Comparison of ENCODE assay signal across 1 cellular context in the genomic region with DNA sequence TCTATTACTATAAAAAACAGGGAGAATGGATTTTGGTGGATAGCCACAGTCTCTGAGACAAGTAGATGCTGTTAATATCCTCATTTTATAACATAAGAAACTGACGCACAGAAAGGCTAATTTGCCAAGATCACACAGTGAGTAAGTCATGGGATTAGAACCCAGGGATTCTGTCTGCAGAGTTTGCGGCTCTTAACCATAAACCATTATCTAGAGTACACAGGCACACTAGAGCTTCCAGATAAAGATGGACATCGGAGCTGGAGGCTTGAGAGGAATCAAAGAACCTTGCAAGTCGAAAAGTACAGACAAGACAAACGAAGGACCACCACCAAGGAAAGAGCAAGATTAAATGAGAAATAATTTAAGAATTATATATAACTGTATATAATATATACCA.
TF ChIP-seq lines count a peak whose summit lies in the region.

No MANE protein-coding gene starts in this region.

TF ChIP-seq in K562, 482 proteins besides CTCF, POLR2A, EP300 and RAD21 (continued from another document and continues in another):
- TF ChIP-seq SNRNP70 (optimal IDR thresholded peaks at IDR 0.05; ENCODE audit: low read depth, low read length) (no peak), YBX1 (IDR thresholded peaks at IDR 0.05) (no peak), MAZ (CRISPR knock-in tag; conservative IDR thresholded peaks at IDR 0.05 in 1 of 2, IDR thresholded peaks at IDR 0.05 in 1 of 2) (peak in 1 of 2 experiments; percentile 58; a peak in 2 of 4 replicates), TCF7 (IDR thresholded peaks at IDR 0.05; ENCODE audit: borderline replicate concordance) (no peak), ZBTB33 (CRISPR knock-in tag; IDR thresholded peaks at IDR 0.05) (no peak), ATF6 (CRISPR knock-in tag; IDR thresholded peaks at IDR 0.05) (no peak), NRF1 (conservative IDR thresholded peaks at IDR 0.05 in 1 of 2, IDR thresholded peaks at IDR 0.05 in 1 of 2) (no peak), HNRNPL (IDR thresholded peaks at IDR 0.05; ENCODE audit: low read depth, low read length) (no peak), GABPA (tag; conservative IDR thresholded peaks at IDR 0.05; ENCODE audit: low read depth) (no peak), OTX1 (CRISPR knock-in tag; IDR thresholded peaks at IDR 0.05) (no peak), ZNF586 (CRISPR knock-in tag; conservative IDR thresholded peaks at IDR 0.05) (no peak), MCM7 (IDR thresholded peaks at IDR 0.05) (no peak), CEBPB (tag; IDR thresholded peaks at IDR 0.05) (no peak), SIN3B (IDR thresholded peaks at IDR 0.05; ENCODE audit: low read depth) (no peak), YY1 (IDR thresholded peaks at IDR 0.05; ENCODE audit: borderline replicate concordance in 1 of 3, control insufficient read depth in 1 of 3, extremely low read depth in 1 of 3, insufficient read depth in 3 of 3, insufficient read length in 1 of 3, insufficient replicate concordance in 2 of 3, low read depth in 1 of 3, low read length in 2 of 3) (no peak), TAF1 (IDR thresholded peaks at IDR 0.05; ENCODE audit: control insufficient read depth, extremely low read depth, insufficient read depth, low read length, severe bottlenecking) (no peak), CLOCK (CRISPR knock-in tag; IDR thresholded peaks at IDR 0.05; ENCODE audit: borderline replicate concordance) (no peak), ARNT (IDR thresholded peaks at IDR 0.05) (peak in 1 of 2 experiments; percentile 89; a peak in 2 of 4 replicates), POLR2AphosphoS5 (IDR thresholded peaks at IDR 0.05; ENCODE audit: control insufficient read depth, insufficient read depth, low read depth, low read length) (peak; percentile 88), ZNF384 (IDR thresholded peaks at IDR 0.05; ENCODE audit: low read depth, low read length) (no peak), PTRF (tag; IDR thresholded peaks at IDR 0.05) (no peak), RB1 (IDR thresholded peaks at IDR 0.05; ENCODE audit: low read depth) (no peak), ZNF311 (CRISPR knock-in tag; IDR thresholded peaks at IDR 0.05) (no peak), KDM1A (IDR thresholded peaks at IDR 0.05) (peak; percentile 88 to 90), RFX1 (IDR thresholded peaks at IDR 0.05) (no peak), EGR1 (conservative IDR thresholded peaks at IDR 0.05) (no peak), ZNF253 (CRISPR knock-in tag; conservative IDR thresholded peaks at IDR 0.05) (no peak), DEAF1 (CRISPR knock-in tag; IDR thresholded peaks at IDR 0.05) (no peak), ZZZ3 (IDR thresholded peaks at IDR 0.05) (no peak), KDM5B (IDR thresholded peaks at IDR 0.05; ENCODE audit: insufficient replicate concordance, low read depth, low read length) (no peak)
- TF ChIP-seq, protein P1, sequence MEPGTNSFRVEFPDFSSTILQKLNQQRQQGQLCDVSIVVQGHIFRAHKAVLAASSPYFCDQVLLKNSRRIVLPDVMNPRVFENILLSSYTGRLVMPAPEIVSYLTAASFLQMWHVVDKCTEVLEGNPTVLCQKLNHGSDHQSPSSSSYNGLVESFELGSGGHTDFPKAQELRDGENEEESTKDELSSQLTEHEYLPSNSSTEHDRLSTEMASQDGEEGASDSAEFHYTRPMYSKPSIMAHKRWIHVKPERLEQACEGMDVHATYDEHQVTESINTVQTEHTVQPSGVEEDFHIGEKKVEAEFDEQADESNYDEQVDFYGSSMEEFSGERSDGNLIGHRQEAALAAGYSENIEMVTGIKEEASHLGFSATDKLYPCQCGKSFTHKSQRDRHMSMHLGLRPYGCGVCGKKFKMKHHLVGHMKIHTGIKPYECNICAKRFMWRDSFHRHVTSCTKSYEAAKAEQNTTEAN (CRISPR knock-in tag; IDR thresholded peaks at IDR 0.05), result no peak
- TF ChIP-seq, protein P2, sequence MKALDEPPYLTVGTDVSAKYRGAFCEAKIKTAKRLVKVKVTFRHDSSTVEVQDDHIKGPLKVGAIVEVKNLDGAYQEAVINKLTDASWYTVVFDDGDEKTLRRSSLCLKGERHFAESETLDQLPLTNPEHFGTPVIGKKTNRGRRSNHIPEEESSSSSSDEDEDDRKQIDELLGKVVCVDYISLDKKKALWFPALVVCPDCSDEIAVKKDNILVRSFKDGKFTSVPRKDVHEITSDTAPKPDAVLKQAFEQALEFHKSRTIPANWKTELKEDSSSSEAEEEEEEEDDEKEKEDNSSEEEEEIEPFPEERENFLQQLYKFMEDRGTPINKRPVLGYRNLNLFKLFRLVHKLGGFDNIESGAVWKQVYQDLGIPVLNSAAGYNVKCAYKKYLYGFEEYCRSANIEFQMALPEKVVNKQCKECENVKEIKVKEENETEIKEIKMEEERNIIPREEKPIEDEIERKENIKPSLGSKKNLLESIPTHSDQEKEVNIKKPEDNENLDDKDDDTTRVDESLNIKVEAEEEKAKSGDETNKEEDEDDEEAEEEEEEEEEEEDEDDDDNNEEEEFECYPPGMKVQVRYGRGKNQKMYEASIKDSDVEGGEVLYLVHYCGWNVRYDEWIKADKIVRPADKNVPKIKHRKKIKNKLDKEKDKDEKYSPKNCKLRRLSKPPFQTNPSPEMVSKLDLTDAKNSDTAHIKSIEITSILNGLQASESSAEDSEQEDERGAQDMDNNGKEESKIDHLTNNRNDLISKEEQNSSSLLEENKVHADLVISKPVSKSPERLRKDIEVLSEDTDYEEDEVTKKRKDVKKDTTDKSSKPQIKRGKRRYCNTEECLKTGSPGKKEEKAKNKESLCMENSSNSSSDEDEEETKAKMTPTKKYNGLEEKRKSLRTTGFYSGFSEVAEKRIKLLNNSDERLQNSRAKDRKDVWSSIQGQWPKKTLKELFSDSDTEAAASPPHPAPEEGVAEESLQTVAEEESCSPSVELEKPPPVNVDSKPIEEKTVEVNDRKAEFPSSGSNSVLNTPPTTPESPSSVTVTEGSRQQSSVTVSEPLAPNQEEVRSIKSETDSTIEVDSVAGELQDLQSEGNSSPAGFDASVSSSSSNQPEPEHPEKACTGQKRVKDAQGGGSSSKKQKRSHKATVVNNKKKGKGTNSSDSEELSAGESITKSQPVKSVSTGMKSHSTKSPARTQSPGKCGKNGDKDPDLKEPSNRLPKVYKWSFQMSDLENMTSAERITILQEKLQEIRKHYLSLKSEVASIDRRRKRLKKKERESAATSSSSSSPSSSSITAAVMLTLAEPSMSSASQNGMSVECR (CRISPR knock-in tag; IDR thresholded peaks at IDR 0.05), result no peak
- TF ChIP-seq, protein P3, sequence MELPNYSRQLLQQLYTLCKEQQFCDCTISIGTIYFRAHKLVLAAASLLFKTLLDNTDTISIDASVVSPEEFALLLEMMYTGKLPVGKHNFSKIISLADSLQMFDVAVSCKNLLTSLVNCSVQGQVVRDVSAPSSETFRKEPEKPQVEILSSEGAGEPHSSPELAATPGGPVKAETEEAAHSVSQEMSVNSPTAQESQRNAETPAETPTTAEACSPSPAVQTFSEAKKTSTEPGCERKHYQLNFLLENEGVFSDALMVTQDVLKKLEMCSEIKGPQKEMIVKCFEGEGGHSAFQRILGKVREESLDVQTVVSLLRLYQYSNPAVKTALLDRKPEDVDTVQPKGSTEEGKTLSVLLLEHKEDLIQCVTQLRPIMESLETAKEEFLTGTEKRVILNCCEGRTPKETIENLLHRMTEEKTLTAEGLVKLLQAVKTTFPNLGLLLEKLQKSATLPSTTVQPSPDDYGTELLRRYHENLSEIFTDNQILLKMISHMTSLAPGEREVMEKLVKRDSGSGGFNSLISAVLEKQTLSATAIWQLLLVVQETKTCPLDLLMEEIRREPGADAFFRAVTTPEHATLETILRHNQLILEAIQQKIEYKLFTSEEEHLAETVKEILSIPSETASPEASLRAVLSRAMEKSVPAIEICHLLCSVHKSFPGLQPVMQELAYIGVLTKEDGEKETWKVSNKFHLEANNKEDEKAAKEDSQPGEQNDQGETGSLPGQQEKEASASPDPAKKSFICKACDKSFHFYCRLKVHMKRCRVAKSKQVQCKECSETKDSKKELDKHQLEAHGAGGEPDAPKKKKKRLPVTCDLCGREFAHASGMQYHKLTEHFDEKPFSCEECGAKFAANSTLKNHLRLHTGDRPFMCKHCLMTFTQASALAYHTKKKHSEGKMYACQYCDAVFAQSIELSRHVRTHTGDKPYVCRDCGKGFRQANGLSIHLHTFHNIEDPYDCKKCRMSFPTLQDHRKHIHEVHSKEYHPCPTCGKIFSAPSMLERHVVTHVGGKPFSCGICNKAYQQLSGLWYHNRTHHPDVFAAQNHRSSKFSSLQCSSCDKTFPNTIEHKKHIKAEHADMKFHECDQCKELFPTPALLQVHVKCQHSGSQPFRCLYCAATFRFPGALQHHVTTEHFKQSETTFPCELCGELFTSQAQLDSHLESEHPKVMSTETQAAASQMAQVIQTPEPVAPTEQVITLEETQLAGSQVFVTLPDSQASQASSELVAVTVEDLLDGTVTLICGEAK (IDR thresholded peaks at IDR 0.05), result no peak
- TF ChIP-seq, protein P3 (CRISPR knock-in tag; IDR thresholded peaks at IDR 0.05), result no peak
